ENCODE assay signal across 30 cellular contexts in the genomic region with DNA sequence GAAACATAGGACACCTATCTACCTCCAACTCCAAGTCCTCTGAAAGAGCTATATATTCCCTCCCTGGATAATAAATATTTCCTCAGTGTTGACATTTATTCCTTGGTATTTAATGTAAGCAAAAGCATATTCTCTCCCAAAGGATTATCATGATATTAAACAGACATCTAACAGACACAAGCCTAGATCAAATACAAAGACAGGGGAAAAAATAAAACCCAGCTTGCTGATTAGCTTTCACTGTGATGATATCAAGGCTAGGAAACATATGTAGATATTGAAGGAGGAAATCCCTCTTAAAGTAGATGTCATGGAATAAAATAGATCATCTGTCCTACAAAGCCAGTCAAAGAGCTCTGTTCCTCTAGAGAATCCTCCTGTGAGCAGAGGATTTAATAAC.
"Had no signal": no experiment of that assay in that cellular context is flagged by ENCODE, and none has a peak within 500 bp of the region (broad histone marks: within the 10 kb centered on the region; RNA-seq: fewer than 3 reads in every experiment).

No MANE protein-coding gene starts in this region.

- H3K27me3 ChIP-seq: adrenal gland, ascending aorta, body of pancreas, brain microvascular endothelial cell, breast epithelium, cardiac muscle cell, colonic mucosa had no signal

- H3K27ac ChIP-seq: adrenal gland, ascending aorta, body of pancreas, brain microvascular endothelial cell, breast epithelium, cardiac muscle cell, colonic mucosa had no signal

- H3K9me3 ChIP-seq: adrenal gland, ascending aorta, body of pancreas, breast epithelium, colonic mucosa had no signal

- H3K4me3 ChIP-seq: adrenal gland, ascending aorta, body of pancreas, breast epithelium, cardiac muscle cell, colonic mucosa had no signal

- DNase-seq: activated effector memory CD4-positive, alpha-beta T cell treated with anti-CD3 and anti-CD28 coated beads, Interleukin-2, amount 50 U/mL, for 16 hours; activated effector memory CD4-positive, alpha-beta T cell treated with Interleukin-2 at 50 U/mL for 16 hours; activated gamma-delta T cell; activated gamma-delta T cell treated with Interleukin-2 at 50 U/mL for 16 hours; activated naive CD4-positive, alpha-beta T cell; activated naive CD4-positive, alpha-beta T cell treated with anti-CD3 and anti-CD28 coated beads for 36 hours; activated naive CD4-positive, alpha-beta T cell treated with anti-CD3 and anti-CD28 coated beads, Interleukin-2, amount 10 ng/mL, durations not matched to agents 7 days and 5 days; activated naive CD4-positive, alpha-beta T cell treated with anti-CD3 and anti-CD28 coated beads, Interleukin-2, amount 50 U/mL, for 16 hours; activated naive CD4-positive, alpha-beta T cell treated with Interleukin-2 at 50 U/mL for 16 hours; activated naive CD8-positive, alpha-beta T cell treated with anti-CD3 and anti-CD28 coated beads for 36 hours; activated naive CD8-positive, alpha-beta T cell treated with anti-CD3 and anti-CD28 coated beads, Interleukin-2, amount 10 ng/mL, durations not matched to agents 7 days and 5 days; activated naive CD8-positive, alpha-beta T cell treated with anti-CD3 and anti-CD28 coated beads, Interleukin-2, amount 50 U/mL, for 24 hours; activated T-cell treated with anti-CD3 and anti-CD28 coated beads, Interleukin-2, amount 50 U/mL, for 48 hours; activated T-cell treated with anti-CD3 and anti-CD28 coated beads, Interleukin-2, amount 50 U/mL, for 72 hours; adrenal gland; amniotic stem cell; amygdala; anterior cingulate cortex; aorta; body of pancreas; brain microvascular endothelial cell; caudate nucleus; central memory CD4-positive, alpha-beta T cell; cerebellar nuclear complex; colonic mucosa had no signal

- H3K4me1 ChIP-seq: adrenal gland, ascending aorta, body of pancreas, breast epithelium, colonic mucosa had no signal

- ATAC-seq: activated naive CD4-positive, alpha-beta T cell treated with anti-CD3 and anti-CD28 coated beads, Interleukin-2, amount 50 U/mL, for 72 hours; activated naive CD8-positive, alpha-beta T cell treated with anti-CD3 and anti-CD28 coated beads, Interleukin-2, amount 50 U/mL, for 24 hours; activated T-cell treated with anti-CD3 and anti-CD28 coated beads, Interleukin-2, amount 50 U/mL, for 72 hours; activated T-helper 17 cell treated with anti-CD3 and anti-CD28 coated beads, Interleukin-2, amount 50 U/mL, for 72 hours; body of pancreas had no signal

- H3K36me3 ChIP-seq: adrenal gland, ascending aorta, brain microvascular endothelial cell, breast epithelium, cardiac muscle cell, colonic mucosa had no signal
